19 cellular contexts compared by ENCODE assay signal in the genomic region with DNA sequence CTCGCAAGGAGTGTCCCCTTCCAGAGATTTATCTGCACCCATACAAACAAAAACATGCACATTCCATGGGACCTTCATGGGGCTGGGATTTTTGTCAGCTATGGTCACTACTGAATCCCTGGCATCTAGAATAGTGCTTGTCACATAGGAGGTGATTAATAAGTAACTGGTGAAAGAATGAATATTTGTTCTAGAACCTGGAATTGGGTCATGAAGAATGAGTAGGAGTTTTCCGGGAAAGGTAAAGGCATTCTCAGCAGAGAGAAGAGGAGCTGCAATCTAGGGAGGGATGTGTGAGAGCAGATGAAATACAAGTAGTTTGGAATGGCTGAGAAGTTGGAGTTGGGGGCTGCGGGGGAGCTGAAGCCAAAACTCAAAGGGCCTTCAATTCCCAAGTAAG. TPM values are rescaled to one million over a fixed set of nuclear protein-coding genes. Genes with fewer than 3 reads are reported as not detected.
"Had no signal": no experiment of that assay in that cellular context is flagged by ENCODE, and none has a peak within 500 bp of the region (broad histone marks: within the 10 kb centered on the region; RNA-seq: fewer than 3 reads in every experiment).

No MANE protein-coding gene starts in this region.

- H3K27me3 ChIP-seq: dorsolateral prefrontal cortex, left lung, thyroid gland had no signal

- H3K27me3 Mint-ChIP-seq: activated B cell treated with CpG ODN at 0.5 μM for 24 hours; activated CD8-positive, alpha-beta T cell treated with anti-CD3 and anti-CD28 coated beads for 36 hours; activated T-cell treated with anti-CD3 and anti-CD28 coated beads, Interleukin-2, amount 50 U/mL, for 24 hours had no signal

- FAIRE-seq: keratinocyte had no signal

- H3K27ac Mint-ChIP-seq: activated B cell treated with CpG ODN at 0.5 μM for 24 hours; activated CD8-positive, alpha-beta T cell treated with anti-CD3 and anti-CD28 coated beads for 36 hours; activated T-cell treated with anti-CD3 and anti-CD28 coated beads, Interleukin-2, amount 50 U/mL, for 24 hours had no signal

- H3K27ac ChIP-seq: dorsolateral prefrontal cortex, epithelial cell of prostate, sigmoid colon, thyroid gland had no signal

- H3K4me3 ChIP-seq: dorsolateral prefrontal cortex, left lung, sigmoid colon, thyroid gland had no signal

- H3K4me3 Mint-ChIP-seq: activated B cell treated with CpG ODN at 0.5 μM for 24 hours; activated CD8-positive, alpha-beta T cell treated with anti-CD3 and anti-CD28 coated beads for 36 hours; activated T-cell treated with anti-CD3 and anti-CD28 coated beads, Interleukin-2, amount 50 U/mL, for 24 hours had no signal

- ATAC-seq: activated CD8-positive, alpha-beta T cell treated with anti-CD3 and anti-CD28 coated beads for 36 hours; activated naive CD4-positive, alpha-beta T cell treated with anti-CD3 and anti-CD28 coated beads, Interleukin-2, amount 50 U/mL, for 72 hours; left lung had no signal

- H3K36me3 ChIP-seq: thyroid gland had no signal

- H3K9me3 ChIP-seq: left lung, sigmoid colon, thyroid gland had no signal

- DNase-seq: activated B cell treated with CpG ODN at 0.5 μM for 24 hours; activated CD4-positive, alpha-beta T cell treated with anti-CD3 and anti-CD28 coated beads for 48 hours; activated CD8-positive, alpha-beta T cell treated with anti-CD3 and anti-CD28 coated beads for 36 hours; activated effector memory CD4-positive, alpha-beta T cell treated with anti-CD3 and anti-CD28 coated beads, Interleukin-2, amount 50 U/mL, for 16 hours; activated T-cell treated with anti-CD3 and anti-CD28 coated beads, Interleukin-2, amount 50 U/mL, for 24 hours; dorsolateral prefrontal cortex; foreskin melanocyte; glutamatergic neuron; nucleus accumbens; sigmoid colon; stimulated activated CD4-positive, alpha-beta T cell treated with anti-CD3 and anti-CD28 coated beads, Interleukin-4, amount 100 ng/mL, for 24 hours; stimulated activated naive CD4-positive, alpha-beta T cell; thyroid gland had no signal

- H3K9me3 Mint-ChIP-seq: activated B cell treated with CpG ODN at 0.5 μM for 24 hours had no signal

RNA-seq across cellular contexts. Expression of gene SLC34A1, which starts 30.0 kb away (rescaled TPM):
- total RNA-seq: activated B cell treated with CpG ODN at 0.5 μM for 24 hours, dorsolateral prefrontal cortex, left lung, sigmoid colon, thyroid gland, urinary bladder had no signal

RNA-seq across cellular contexts. Expression of gene PFN3, which starts 46.2 kb away (rescaled TPM):
- total RNA-seq: activated B cell treated with CpG ODN at 0.5 μM for 24 hours; activated CD8-positive, alpha-beta T cell treated with anti-CD3 and anti-CD28 coated beads for 36 hours; activated naive CD4-positive, alpha-beta T cell treated with anti-CD3 and anti-CD28 coated beads, Interleukin-2, amount 50 U/mL, for 72 hours; dorsolateral prefrontal cortex; left lung; mononuclear cell; sigmoid colon; thyroid gland; urinary bladder had no signal
- polyA plus RNA-seq: keratinocyte, sigmoid colon, urinary bladder had no signal
